ENCODE assay signal across 1 cellular context in the genomic region with DNA sequence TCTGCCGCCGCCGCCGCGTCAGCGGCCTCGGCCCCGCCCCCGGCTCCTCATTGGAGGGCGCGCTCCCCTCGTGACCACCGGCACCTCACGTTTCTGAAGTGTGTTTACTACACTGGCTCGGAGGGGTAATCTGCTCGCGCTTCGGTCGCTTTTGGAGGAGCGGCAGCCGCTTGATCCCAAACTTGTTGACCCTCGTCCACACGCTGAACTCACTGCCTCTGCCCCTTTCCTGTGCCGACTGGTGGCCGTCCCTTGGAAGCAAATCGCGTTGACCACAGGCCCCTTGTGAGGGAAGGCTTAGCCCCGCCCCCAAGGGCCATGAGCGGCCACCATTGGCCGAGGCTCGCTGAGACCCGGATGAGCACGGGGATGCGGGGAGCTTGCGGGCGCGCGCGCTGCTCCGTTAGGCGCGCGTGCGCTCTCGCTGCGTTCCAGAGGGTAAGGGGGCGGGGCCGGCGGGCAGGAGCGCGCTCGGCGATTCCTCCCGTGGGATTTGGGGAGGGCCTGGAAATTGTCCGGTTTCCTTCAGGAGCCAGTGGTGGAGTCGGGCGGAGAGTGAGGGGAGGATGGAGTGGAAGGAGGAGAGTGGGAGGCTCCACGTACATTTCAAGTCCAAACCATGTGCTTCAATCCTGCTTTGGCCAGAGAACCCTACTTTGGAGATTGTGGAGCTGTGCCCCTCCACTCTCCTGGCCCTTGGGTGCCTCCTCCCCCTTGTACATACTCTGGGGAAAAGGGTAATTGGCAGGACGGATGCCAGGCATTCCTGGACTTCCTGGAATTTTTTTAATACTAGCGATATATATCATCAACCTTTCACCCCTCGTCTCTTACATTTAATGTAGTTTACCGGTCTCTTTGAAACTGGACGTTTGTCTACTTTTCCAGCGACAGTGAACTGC.
TF ChIP-seq lines count a peak whose summit lies in the region.

Gene CRY1, minus strand, starts transcription at position 3 of the 902 bp plus-strand sequence. CDS start 588 bp downstream, outside the sequence.

TF ChIP-seq in K562, 482 proteins besides CTCF, POLR2A, EP300 and RAD21 (continued from another document):
- TF ChIP-seq SMAD2 (IDR thresholded peaks at IDR 0.05; ENCODE audit: low read depth, low read length) (no peak), L3MBTL2 (IDR thresholded peaks at IDR 0.05) (peak; percentile 83), ZNF639 (CRISPR knock-in tag; conservative IDR thresholded peaks at IDR 0.05 in 1 of 2, IDR thresholded peaks at IDR 0.05 in 1 of 2) (peak in 1 of 2 experiments; percentile 67; a peak in 1 of 4 replicates), TAF1 (IDR thresholded peaks at IDR 0.05; ENCODE audit: control insufficient read depth, extremely low read depth, insufficient read depth, low read length, severe bottlenecking) (peak; percentile 78), ZNF263 (CRISPR knock-in tag; IDR thresholded peaks at IDR 0.05; ENCODE audit: borderline replicate concordance) (no peak), TCFL5 (CRISPR knock-in tag; conservative IDR thresholded peaks at IDR 0.05) (no peak), CC2D1A (IDR thresholded peaks at IDR 0.05) (no peak; the same call in 1 of the 2 replicates), TOE1 (IDR thresholded peaks at IDR 0.05; ENCODE audit: borderline replicate concordance) (peak; percentile 85; the same call in 1 of the 2 replicates), TOE1 (CRISPR knock-in tag; IDR thresholded peaks at IDR 0.05; ENCODE audit: borderline replicate concordance, low read depth) (no peak), ZNF232 (CRISPR knock-in tag; IDR thresholded peaks at IDR 0.05) (0 out of 2 replicates have a peak, but pooled peaks have one; percentile 73), ZNF133 (CRISPR knock-in tag; IDR thresholded peaks at IDR 0.05) (no peak), ZNF316 (IDR thresholded peaks at IDR 0.05) (no peak), MTA3 (IDR thresholded peaks at IDR 0.05; ENCODE audit: borderline replicate concordance) (0 out of 2 replicates have a peak, but pooled peaks have one; percentile 37), JUNB (CRISPR knock-in tag; conservative IDR thresholded peaks at IDR 0.05) (no peak), NFE2L1 (tag; IDR thresholded peaks at IDR 0.05; ENCODE audit: borderline replicate concordance, low read depth) (no peak), DMBX1 (CRISPR knock-in tag; IDR thresholded peaks at IDR 0.05; ENCODE audit: borderline replicate concordance) (no peak), USF1 (CRISPR knock-in tag; IDR thresholded peaks at IDR 0.05) (peak; percentile 96), ESRRA (IDR thresholded peaks at IDR 0.05; ENCODE audit: borderline replicate concordance, low read depth) (peak; percentile 66; the same call in 1 of the 2 replicates), RFX7 (CRISPR knock-in tag; IDR thresholded peaks at IDR 0.05) (no peak), CREM (IDR thresholded peaks at IDR 0.05; ENCODE audit: low read depth) (peak; percentile 61), SIN3A (IDR thresholded peaks at IDR 0.05; ENCODE audit: borderline replicate concordance in 2 of 2, control insufficient read depth in 1 of 2, low read depth in 2 of 2, low read length in 2 of 2) (peak in 1 of 2 experiments; percentile 64; a peak in 1 of 4 replicates), NR2C2 (CRISPR knock-in tag; IDR thresholded peaks at IDR 0.05) (no peak; the same call in 1 of the 2 replicates), NR2C2 (tag; IDR thresholded peaks at IDR 0.05) (0 out of 2 replicates have a peak, but pooled peaks have one; percentile 39), ZBTB1 (CRISPR knock-in tag; IDR thresholded peaks at IDR 0.05; ENCODE audit: borderline replicate concordance, low read depth) (0 out of 2 replicates have a peak, but pooled peaks have one; percentile 14), FOXM1 (IDR thresholded peaks at IDR 0.05; ENCODE audit: low read depth) (no peak), FOXM1 (CRISPR knock-in tag; IDR thresholded peaks at IDR 0.05; ENCODE audit: low read depth) (peak; percentile 87; the same call in 1 of the 2 replicates), MTF1 (CRISPR knock-in tag; IDR thresholded peaks at IDR 0.05; ENCODE audit: borderline replicate concordance) (no peak), NEUROD1 (IDR thresholded peaks at IDR 0.05; ENCODE audit: borderline replicate concordance, low read depth, low read length, partially characterized antibody) (peak; percentile 7)
